ENCODE assay signal across 2 cellular contexts in the genomic region with DNA sequence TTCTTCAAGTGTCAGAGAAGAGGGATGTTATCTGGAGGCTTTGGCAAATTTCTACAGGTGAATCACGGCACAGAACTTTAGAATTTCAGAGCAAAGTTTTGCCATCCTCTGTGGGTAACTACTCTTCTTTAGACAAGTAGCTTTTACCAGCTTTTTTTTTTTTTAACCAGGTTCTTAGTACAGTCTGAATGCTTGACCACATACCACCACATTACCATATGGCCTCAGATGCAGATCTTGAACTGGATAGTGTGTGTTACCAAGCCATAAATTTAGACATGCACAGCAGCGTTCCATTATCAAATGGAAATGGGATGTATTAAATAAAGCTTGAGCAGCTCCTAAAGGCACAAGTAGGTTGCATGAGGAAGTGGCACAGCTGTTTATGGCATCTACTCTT.
TF ChIP-seq lines count a peak whose summit lies in the region.

No MANE protein-coding gene starts in this region.

TF ChIP-seq in GM23338, 12 proteins besides CTCF, POLR2A, EP300 and RAD21 (continues in another document):
- TF ChIP-seq ZNF114 (CRISPR knock-in tag; IDR thresholded peaks at IDR 0.05), result no peak
- TF ChIP-seq, protein P1, sequence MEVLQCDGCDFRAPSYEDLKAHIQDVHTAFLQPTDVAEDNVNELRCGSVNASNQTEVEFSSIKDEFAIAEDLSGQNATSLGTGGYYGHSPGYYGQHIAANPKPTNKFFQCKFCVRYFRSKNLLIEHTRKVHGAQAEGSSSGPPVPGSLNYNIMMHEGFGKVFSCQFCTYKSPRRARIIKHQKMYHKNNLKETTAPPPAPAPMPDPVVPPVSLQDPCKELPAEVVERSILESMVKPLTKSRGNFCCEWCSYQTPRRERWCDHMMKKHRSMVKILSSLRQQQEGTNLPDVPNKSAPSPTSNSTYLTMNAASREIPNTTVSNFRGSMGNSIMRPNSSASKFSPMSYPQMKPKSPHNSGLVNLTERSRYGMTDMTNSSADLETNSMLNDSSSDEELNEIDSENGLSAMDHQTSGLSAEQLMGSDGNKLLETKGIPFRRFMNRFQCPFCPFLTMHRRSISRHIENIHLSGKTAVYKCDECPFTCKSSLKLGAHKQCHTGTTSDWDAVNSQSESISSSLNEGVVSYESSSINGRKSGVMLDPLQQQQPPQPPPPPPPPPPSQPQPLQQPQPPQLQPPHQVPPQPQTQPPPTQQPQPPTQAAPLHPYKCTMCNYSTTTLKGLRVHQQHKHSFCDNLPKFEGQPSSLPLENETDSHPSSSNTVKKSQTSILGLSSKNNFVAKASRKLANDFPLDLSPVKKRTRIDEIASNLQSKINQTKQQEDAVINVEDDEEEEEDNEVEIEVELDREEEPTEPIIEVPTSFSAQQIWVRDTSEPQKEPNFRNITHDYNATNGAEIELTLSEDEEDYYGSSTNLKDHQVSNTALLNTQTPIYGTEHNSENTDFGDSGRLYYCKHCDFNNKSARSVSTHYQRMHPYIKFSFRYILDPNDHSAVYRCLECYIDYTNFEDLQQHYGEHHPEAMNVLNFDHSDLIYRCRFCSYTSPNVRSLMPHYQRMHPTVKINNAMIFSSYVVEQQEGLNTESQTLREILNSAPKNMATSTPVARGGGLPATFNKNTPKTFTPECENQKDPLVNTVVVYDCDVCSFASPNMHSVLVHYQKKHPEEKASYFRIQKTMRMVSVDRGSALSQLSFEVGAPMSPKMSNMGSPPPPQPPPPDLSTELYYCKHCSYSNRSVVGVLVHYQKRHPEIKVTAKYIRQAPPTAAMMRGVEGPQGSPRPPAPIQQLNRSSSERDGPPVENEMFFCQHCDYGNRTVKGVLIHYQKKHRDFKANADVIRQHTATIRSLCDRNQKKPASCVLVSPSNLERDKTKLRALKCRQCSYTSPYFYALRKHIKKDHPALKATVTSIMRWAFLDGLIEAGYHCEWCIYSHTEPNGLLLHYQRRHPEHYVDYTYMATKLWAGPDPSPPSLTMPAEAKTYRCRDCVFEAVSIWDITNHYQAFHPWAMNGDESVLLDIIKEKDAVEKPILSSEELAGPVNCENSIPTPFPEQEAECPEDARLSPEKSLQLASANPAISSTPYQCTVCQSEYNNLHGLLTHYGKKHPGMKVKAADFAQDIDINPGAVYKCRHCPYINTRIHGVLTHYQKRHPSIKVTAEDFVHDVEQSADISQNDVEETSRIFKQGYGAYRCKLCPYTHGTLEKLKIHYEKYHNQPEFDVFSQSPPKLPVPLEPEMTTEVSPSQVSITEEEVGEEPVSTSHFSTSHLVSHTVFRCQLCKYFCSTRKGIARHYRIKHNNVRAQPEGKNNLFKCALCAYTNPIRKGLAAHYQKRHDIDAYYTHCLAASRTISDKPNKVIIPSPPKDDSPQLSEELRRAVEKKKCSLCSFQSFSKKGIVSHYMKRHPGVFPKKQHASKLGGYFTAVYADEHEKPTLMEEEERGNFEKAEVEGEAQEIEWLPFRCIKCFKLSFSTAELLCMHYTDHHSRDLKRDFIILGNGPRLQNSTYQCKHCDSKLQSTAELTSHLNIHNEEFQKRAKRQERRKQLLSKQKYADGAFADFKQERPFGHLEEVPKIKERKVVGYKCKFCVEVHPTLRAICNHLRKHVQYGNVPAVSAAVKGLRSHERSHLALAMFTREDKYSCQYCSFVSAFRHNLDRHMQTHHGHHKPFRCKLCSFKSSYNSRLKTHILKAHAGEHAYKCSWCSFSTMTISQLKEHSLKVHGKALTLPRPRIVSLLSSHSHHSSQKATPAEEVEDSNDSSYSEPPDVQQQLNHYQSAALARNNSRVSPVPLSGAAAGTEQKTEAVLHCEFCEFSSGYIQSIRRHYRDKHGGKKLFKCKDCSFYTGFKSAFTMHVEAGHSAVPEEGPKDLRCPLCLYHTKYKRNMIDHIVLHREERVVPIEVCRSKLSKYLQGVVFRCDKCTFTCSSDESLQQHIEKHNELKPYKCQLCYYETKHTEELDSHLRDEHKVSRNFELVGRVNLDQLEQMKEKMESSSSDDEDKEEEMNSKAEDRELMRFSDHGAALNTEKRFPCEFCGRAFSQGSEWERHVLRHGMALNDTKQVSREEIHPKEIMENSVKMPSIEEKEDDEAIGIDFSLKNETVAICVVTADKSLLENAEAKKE (CRISPR knock-in tag; IDR thresholded peaks at IDR 0.05), result no peak
- no peak for TF ChIP-seq STAT1 (IDR thresholded peaks at IDR 0.05; ENCODE audit: unreplicated experiment)
- no peak for TF ChIP-seq CREB1 (CRISPR knock-in tag; IDR thresholded peaks at IDR 0.05; ENCODE audit: low read depth)
- no peak for TF ChIP-seq EZH2phosphoT487 (IDR thresholded peaks at IDR 0.05; ENCODE audit: unreplicated experiment)
- TF ChIP-seq, protein P2, sequence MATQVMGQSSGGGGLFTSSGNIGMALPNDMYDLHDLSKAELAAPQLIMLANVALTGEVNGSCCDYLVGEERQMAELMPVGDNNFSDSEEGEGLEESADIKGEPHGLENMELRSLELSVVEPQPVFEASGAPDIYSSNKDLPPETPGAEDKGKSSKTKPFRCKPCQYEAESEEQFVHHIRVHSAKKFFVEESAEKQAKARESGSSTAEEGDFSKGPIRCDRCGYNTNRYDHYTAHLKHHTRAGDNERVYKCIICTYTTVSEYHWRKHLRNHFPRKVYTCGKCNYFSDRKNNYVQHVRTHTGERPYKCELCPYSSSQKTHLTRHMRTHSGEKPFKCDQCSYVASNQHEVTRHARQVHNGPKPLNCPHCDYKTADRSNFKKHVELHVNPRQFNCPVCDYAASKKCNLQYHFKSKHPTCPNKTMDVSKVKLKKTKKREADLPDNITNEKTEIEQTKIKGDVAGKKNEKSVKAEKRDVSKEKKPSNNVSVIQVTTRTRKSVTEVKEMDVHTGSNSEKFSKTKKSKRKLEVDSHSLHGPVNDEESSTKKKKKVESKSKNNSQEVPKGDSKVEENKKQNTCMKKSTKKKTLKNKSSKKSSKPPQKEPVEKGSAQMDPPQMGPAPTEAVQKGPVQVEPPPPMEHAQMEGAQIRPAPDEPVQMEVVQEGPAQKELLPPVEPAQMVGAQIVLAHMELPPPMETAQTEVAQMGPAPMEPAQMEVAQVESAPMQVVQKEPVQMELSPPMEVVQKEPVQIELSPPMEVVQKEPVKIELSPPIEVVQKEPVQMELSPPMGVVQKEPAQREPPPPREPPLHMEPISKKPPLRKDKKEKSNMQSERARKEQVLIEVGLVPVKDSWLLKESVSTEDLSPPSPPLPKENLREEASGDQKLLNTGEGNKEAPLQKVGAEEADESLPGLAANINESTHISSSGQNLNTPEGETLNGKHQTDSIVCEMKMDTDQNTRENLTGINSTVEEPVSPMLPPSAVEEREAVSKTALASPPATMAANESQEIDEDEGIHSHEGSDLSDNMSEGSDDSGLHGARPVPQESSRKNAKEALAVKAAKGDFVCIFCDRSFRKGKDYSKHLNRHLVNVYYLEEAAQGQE (IDR thresholded peaks at IDR 0.05; ENCODE audit: unreplicated experiment), result no peak
- TF ChIP-seq, protein P3, sequence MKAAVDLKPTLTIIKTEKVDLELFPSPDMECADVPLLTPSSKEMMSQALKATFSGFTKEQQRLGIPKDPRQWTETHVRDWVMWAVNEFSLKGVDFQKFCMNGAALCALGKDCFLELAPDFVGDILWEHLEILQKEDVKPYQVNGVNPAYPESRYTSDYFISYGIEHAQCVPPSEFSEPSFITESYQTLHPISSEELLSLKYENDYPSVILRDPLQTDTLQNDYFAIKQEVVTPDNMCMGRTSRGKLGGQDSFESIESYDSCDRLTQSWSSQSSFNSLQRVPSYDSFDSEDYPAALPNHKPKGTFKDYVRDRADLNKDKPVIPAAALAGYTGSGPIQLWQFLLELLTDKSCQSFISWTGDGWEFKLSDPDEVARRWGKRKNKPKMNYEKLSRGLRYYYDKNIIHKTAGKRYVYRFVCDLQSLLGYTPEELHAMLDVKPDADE (IDR thresholded peaks at IDR 0.05), result no peak
- no peak for TF ChIP-seq NANOG (IDR thresholded peaks at IDR 0.05; ENCODE audit: borderline replicate concordance)
- TF ChIP-seq EZH2 (IDR thresholded peaks at IDR 0.05; ENCODE audit: low read depth, unreplicated experiment), result no peak
- no peak for TF ChIP-seq ZNF331 (CRISPR knock-in tag; IDR thresholded peaks at IDR 0.05; ENCODE audit: low read depth)

TF ChIP-seq in GM12878, 131 proteins besides CTCF, POLR2A, EP300 and RAD21:
- TF ChIP-seq MYC (IDR thresholded peaks at IDR 0.05; ENCODE audit: insufficient read depth, insufficient read length, insufficient replicate concordance, low read length, severe bottlenecking) (no peak), KAT2A (conservative IDR thresholded peaks at IDR 0.05; ENCODE audit: control insufficient read depth, low read depth, low read length) (no peak), SIN3A (IDR thresholded peaks at IDR 0.05; ENCODE audit: low read depth, low read length) (no peak), SMC3 (IDR thresholded peaks at IDR 0.05; ENCODE audit: borderline replicate concordance, low read length) (no peak)
